In genomic region chr9:126838055-126838811, GRCh38 we compare ENCODE assay signal across 22 cellular contexts. TPM values are rescaled to one million over a fixed set of nuclear protein-coding genes. Genes with fewer than 3 reads are reported as not detected.
DNase-seq lines count a peak whose midpoint lies in the region; ATAC-seq and TF ChIP-seq lines count a peak whose summit lies in the region.
"Had no signal": no experiment of that assay in that cellular context is flagged by ENCODE, and none has a peak within 500 bp of the region (broad histone marks: within the 10 kb centered on the region; RNA-seq: fewer than 3 reads in every experiment).

No MANE protein-coding gene starts in this region.

- H3K27ac ChIP-seq in right atrium auricular region (no peak overlapping the region), spleen (peak overlapping the region in 2 of 8 donors; percentile 22 to 51)
- H3K27ac ChIP-seq: coronary artery, GM23248, lower lobe of right lung, vagina had no signal

- TF ChIP-seq POLR2A in spleen (IDR thresholded peaks at IDR 0.05), result no peak

- peaks cover 11% of the 10 kb centered on the region for H3K4me1 Mint-ChIP-seq in type B pancreatic cell (ENCODE audit: unreplicated experiment)
- peaks cover 38% of the 10 kb centered on the region for H3K4me1 Mint-ChIP-seq in activated CD4-positive, alpha-beta memory T cell treated with anti-CD3 and anti-CD28 coated beads for 36 hours (ENCODE audit: low read depth)

- peaks cover 31% of the 10 kb centered on the region for H3K36me3 Mint-ChIP-seq in type B pancreatic cell
- H3K36me3 Mint-ChIP-seq in activated CD4-positive, alpha-beta memory T cell treated with anti-CD3 and anti-CD28 coated beads for 36 hours, result peaks cover 29% of the 10 kb centered on the region

- POLR2A ChIA-PET in activated CD4-positive, alpha-beta memory T cell treated with anti-CD3 and anti-CD28 coated beads for 36 hours (lab: Charles Lee), result interaction anchor here (1.3 kb wide), 1 partner anchor 33 kb away, joined by 3 read pairs; the partner anchor contains the start of gene ZBTB43

- H3K4me1 ChIP-seq in right atrium auricular region (peaks cover 0 to 40% of the 10 kb centered on the region in 2 donors), mucosa of descending colon (ENCODE audit: low read depth) (no peaks in the 10 kb centered on the region), spleen (peaks cover 0 to 20% (median 10%) of the 10 kb centered on the region in 6 donors)

- no peaks in the 10 kb centered on the region for H3K9me3 Mint-ChIP-seq in type B pancreatic cell
- H3K9me3 Mint-ChIP-seq in activated CD4-positive, alpha-beta memory T cell treated with anti-CD3 and anti-CD28 coated beads for 36 hours, result no peaks in the 10 kb centered on the region
- H3K9me3 Mint-ChIP-seq: activated naive CD8-positive, alpha-beta T cell treated with anti-CD3 and anti-CD28 coated beads, Interleukin-2, amount 10 ng/mL, durations not matched to agents 7 days and 5 days; activated T-helper 1 cell treated with anti-CD3 and anti-CD28 coated beads, Interleukin-12 subunit alpha, Interleukin-12 subunit beta, Interleukin-2, Interleukin-4 antibody, amounts not matched to agents 30 ng/mL and 10 ng/mL and 1 ng/mL, durations not matched to agents 14 hours and 24 hours and 36 hours had no signal

- intact Hi-C loops in left cardiac atrium (cut with DNase I) (no loop called here), mucosa of descending colon (cut with DNase I, micrococcal nuclease) (no loop called here), spleen (cut with DNase I; ENCODE audit: low total_unique reads) (no loop called here)
- intact Hi-C loops in activated CD4-positive, alpha-beta memory T cell treated with anti-CD3 and anti-CD28 coated beads for 36 hours (cut with micrococcal nuclease), result no loop called here

- H3K9me3 ChIP-seq in right atrium auricular region (no peaks in the 10 kb centered on the region), mucosa of descending colon (no peaks in the 10 kb centered on the region), spleen (no peaks in the 10 kb centered on the region)
- H3K9me3 ChIP-seq: lower lobe of right lung, vagina had no signal

- 54 to 75% (median 60%) methylated on average over 6 to 7 of the region's 7 CpGs for WGBS in spleen, 5 donors

- H3K27me3 Mint-ChIP-seq in type B pancreatic cell, result no peaks in the 10 kb centered on the region
- no peaks in the 10 kb centered on the region for H3K27me3 Mint-ChIP-seq in activated CD4-positive, alpha-beta memory T cell treated with anti-CD3 and anti-CD28 coated beads for 36 hours
- H3K27me3 Mint-ChIP-seq: activated naive CD8-positive, alpha-beta T cell treated with anti-CD3 and anti-CD28 coated beads, Interleukin-2, amount 10 ng/mL, durations not matched to agents 7 days and 5 days had no signal

- DNase-seq in right atrium auricular region (ENCODE audit: low spot score), result peak; percentile 23
- DNase-seq in left cardiac atrium, result no peak
- no peak for DNase-seq in mucosa of descending colon
- DNase-seq in type B pancreatic cell (ENCODE audit: extremely low spot score, unreplicated experiment), result peak; percentile 47
- DNase-seq in spleen, result no peak
- no peak for DNase-seq in activated CD4-positive, alpha-beta memory T cell treated with anti-CD3 and anti-CD28 coated beads for 36 hours
- DNase-seq: activated CD4-positive, CD25-positive, alpha-beta regulatory T cell; activated naive CD8-positive, alpha-beta T cell treated with anti-CD3 and anti-CD28 coated beads, Interleukin-2, amount 10 ng/mL, durations not matched to agents 7 days and 5 days; C1 segment of cervical spinal cord; GM23248; islet precursor cell; lower lobe of right lung; NCI-H1092 treated with DMSO at 0.1 percent for 48 hours; NCI-H2029; NCI-H226; NCI-H748 treated with DMSO at 0.1 percent for 48 hours had no signal

- no peak for TF ChIP-seq CTCF in right atrium auricular region (IDR thresholded peaks at IDR 0.05)
- TF ChIP-seq CTCF in mucosa of descending colon (IDR thresholded peaks at IDR 0.05), result no peak
- TF ChIP-seq CTCF in type B pancreatic cell (conservative IDR thresholded peaks at IDR 0.05), result no peak
- TF ChIP-seq CTCF in spleen (IDR thresholded peaks at IDR 0.05 in 8 of 11, conservative IDR thresholded peaks at IDR 0.05 in 3 of 11), result no peak

- CTCF ChIA-PET in activated CD4-positive, alpha-beta memory T cell treated with anti-CD3 and anti-CD28 coated beads for 36 hours (lab: Charles Lee), result interaction anchor here (1.0 kb wide), 1 partner anchor 21 kb away, joined by 3 read pairs; no protein-coding TSS in a partner anchor

- H3K36me3 ChIP-seq in right atrium auricular region (peaks cover 19% of the 10 kb centered on the region), mucosa of descending colon (ENCODE audit: low read depth) (no peaks in the 10 kb centered on the region), spleen (peaks cover under 1 to 67% (median 12%) of the 10 kb centered on the region in 6 donors)

- no peak overlapping the region for H3K4me3 ChIP-seq in right atrium auricular region
- no peak overlapping the region for H3K4me3 ChIP-seq in mucosa of descending colon
- H3K4me3 ChIP-seq in spleen, result no peak overlapping the region
- H3K4me3 ChIP-seq: coronary artery, GM23248, lower lobe of right lung, vagina had no signal

- no peaks in the 10 kb centered on the region for H3K27me3 ChIP-seq in right atrium auricular region
- no peaks in the 10 kb centered on the region for H3K27me3 ChIP-seq in spleen (replicated peaks in 1 of 7)
- H3K27me3 ChIP-seq: vagina had no signal

- no peak overlapping the region for H3K4me3 Mint-ChIP-seq in type B pancreatic cell
- no peak overlapping the region for H3K4me3 Mint-ChIP-seq in activated CD4-positive, alpha-beta memory T cell treated with anti-CD3 and anti-CD28 coated beads for 36 hours
- H3K4me3 Mint-ChIP-seq: activated naive CD8-positive, alpha-beta T cell treated with anti-CD3 and anti-CD28 coated beads, Interleukin-2, amount 10 ng/mL, durations not matched to agents 7 days and 5 days; activated T-helper 1 cell treated with anti-CD3 and anti-CD28 coated beads, Interleukin-12 subunit alpha, Interleukin-12 subunit beta, Interleukin-2, Interleukin-4 antibody, amounts not matched to agents 30 ng/mL and 10 ng/mL and 1 ng/mL, durations not matched to agents 14 hours and 24 hours and 36 hours had no signal

- peak overlapping the region; percentile 36 for H3K27ac Mint-ChIP-seq in type B pancreatic cell
- no peak overlapping the region for H3K27ac Mint-ChIP-seq in activated CD4-positive, alpha-beta memory T cell treated with anti-CD3 and anti-CD28 coated beads for 36 hours
- H3K27ac Mint-ChIP-seq: activated naive CD8-positive, alpha-beta T cell treated with anti-CD3 and anti-CD28 coated beads, Interleukin-2, amount 10 ng/mL, durations not matched to agents 7 days and 5 days had no signal

- ATAC-seq in left cardiac atrium, result no peak
- peak; percentile 4 for ATAC-seq in HG03439 (IDR thresholded peaks at IDR 0.05; ENCODE audit: unreplicated experiment)
- ATAC-seq in mucosa of descending colon, result peak; percentile 34
- ATAC-seq in GM19395 (IDR thresholded peaks at IDR 0.05; ENCODE audit: unreplicated experiment), result no peak
- ATAC-seq: Right ventricle myocardium inferior had no signal

RNA-seq across cellular contexts. Expression of gene ZBTB34, which starts 22.2 kb away (rescaled TPM):
- 1 to 10 TPM; 3.5 to 6.2 TPM for total RNA-seq in right atrium auricular region
- 1 to 10 TPM; 5.2 to 5.6 TPM for total RNA-seq in left cardiac atrium
- 10 to 100 TPM in 1 of 3 donors, 1 to 10 TPM in 2; 7.7 to 12.3 (median 10.0) TPM for total RNA-seq in mucosa of descending colon
- total RNA-seq in type B pancreatic cell (ENCODE audit: low replicate concordance), result 19.7 and 20.2 TPM in 2 replicates
- total RNA-seq in spleen, result 10 to 100 TPM; 13.0 to 28.9 (median 15.9) TPM
- polyA plus RNA-seq in spleen, result 1 to 10 TPM; 2.1 to 3.1 (median 2.3) TPM
- 1 to 10 TPM; 4.0 to 4.5 TPM for total RNA-seq in activated CD4-positive, alpha-beta memory T cell treated with anti-CD3 and anti-CD28 coated beads for 36 hours

RNA-seq across cellular contexts. Expression of gene ZBTB43, which starts 33.4 kb away (rescaled TPM):
- total RNA-seq in right atrium auricular region (10 to 100 TPM; 11.8 to 15.1 TPM), left cardiac atrium (10 to 100 TPM; 17.5 to 34.0 TPM), mucosa of descending colon (10 to 100 TPM; 18.8 to 24.0 (median 21.7) TPM), type B pancreatic cell (ENCODE audit: low replicate concordance) (16.7 and 19.5 TPM in 2 replicates), spleen (10 to 100 TPM; 10.3 to 19.2 (median 16.0) TPM)
- polyA plus RNA-seq in spleen, result 1 to 10 TPM; 1.4 to 2.5 (median 2.3) TPM
- total RNA-seq in activated CD4-positive, alpha-beta memory T cell treated with anti-CD3 and anti-CD28 coated beads for 36 hours, result 10 to 100 TPM; 20.5 to 28.4 TPM

Comparison
In these comparisons a context has a peak if more than half of its experiments do, and no peak if none do; other contexts are left out.
1. DNase-seq: peak in right atrium auricular region (single experiment) and type B pancreatic cell (single experiment); none in left cardiac atrium (single experiment), mucosa of descending colon (0 of 3), spleen (single experiment) and activated CD4-positive, alpha-beta memory T cell treated with anti-CD3 and anti-CD28 coated beads for 36 hours (single experiment).
2. ATAC-seq: peak in HG03439 (single experiment) and mucosa of descending colon (single experiment); none in left cardiac atrium (0 of 2) and GM19395 (single experiment).